Comparison of ENCODE assay signal across 13 cellular contexts in the genomic region with DNA sequence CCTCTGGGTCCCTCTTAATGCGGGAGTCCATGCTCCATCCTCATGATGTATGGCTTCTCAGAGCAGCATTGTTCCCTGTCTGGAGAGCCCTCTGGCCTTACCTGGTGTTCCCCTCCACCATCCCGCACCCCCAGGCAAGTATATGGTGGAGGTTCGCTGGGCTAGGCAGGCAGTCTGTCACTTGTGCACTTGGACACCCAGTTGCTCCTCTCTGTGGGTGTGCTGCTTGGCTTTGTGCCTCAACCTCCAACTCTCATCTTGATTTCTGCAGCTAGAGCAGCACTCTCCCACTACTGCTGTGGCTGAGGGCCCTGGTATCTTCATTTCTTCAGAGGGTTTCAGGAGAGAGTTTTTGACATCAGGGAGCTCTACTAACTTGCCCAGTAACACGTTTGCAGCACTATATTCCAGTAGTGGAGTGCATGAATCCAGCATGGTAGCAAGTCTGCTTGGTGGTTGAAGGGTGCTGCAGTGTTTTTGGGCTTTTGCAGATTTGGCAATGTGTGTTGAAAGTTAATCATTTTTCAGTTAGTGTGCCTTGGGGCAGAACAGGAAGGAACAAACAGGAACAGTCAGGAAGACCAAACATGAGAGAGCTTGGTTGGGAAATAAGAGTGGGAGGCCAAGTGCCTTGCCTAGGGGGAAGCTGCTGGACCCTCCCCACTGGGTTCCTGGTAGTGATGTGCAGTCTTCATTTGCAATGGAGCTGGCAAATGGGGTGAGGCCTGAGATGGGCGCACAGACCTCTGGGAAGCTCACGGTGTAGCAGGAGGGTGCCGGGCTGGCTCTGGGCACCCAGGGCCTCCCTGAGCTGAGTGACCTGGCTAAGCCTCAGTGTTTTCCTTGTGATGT. TPM values are rescaled to one million over a fixed set of nuclear protein-coding genes. Genes with fewer than 3 reads are reported as not detected.
A peak's percentile ranks its signal among the peaks of the same experiment; 100 is the strongest.
DNase-seq lines count a peak whose midpoint lies in the region; ATAC-seq and TF ChIP-seq lines count a peak whose summit lies in the region.
"Had no signal": no experiment of that assay in that cellular context is flagged by ENCODE, and none has a peak within 500 bp of the region (broad histone marks: within the 10 kb centered on the region; RNA-seq: fewer than 3 reads in every experiment).

No MANE protein-coding gene starts in this region.

- no peak for ATAC-seq in effector memory CD8-positive, alpha-beta T cell (replicated peaks)
- ATAC-seq in omental fat pad (ENCODE audit: low FRiP score) = peak; percentile 49
- ATAC-seq in GM19463 (IDR thresholded peaks at IDR 0.05; ENCODE audit: unreplicated experiment) = no peak
- ATAC-seq: gastroesophageal sphincter had no signal

- H3K27ac Mint-ChIP-seq in effector memory CD8-positive, alpha-beta T cell = peak overlapping the region; percentile 68 to 93
- H3K27ac Mint-ChIP-seq: H9 had no signal

- H3K27me3 ChIP-seq in BE2C = no peaks in the 10 kb centered on the region
- H3K27me3 ChIP-seq: gastroesophageal sphincter had no signal

- no peaks in the 10 kb centered on the region for H3K27me3 Mint-ChIP-seq in effector memory CD8-positive, alpha-beta T cell

- no peaks in the 10 kb centered on the region for H3K9me3 Mint-ChIP-seq in effector memory CD8-positive, alpha-beta T cell
- H3K9me3 Mint-ChIP-seq: H9 had no signal

- H3K36me3 Mint-ChIP-seq in effector memory CD8-positive, alpha-beta T cell (ENCODE audit: insufficient read depth) = peaks cover 32% of the 10 kb centered on the region

- peaks cover 75 to 89% of the 10 kb centered on the region in 2 donors for H3K4me1 Mint-ChIP-seq in effector memory CD8-positive, alpha-beta T cell (ENCODE audit: low read depth in 2 of 2)

- H3K4me3 Mint-ChIP-seq in effector memory CD8-positive, alpha-beta T cell = peak overlapping the region in 1 of 2 donors; percentile 32
- H3K4me3 Mint-ChIP-seq: H9 had no signal

- H3K4me1 ChIP-seq in BE2C = no peaks in the 10 kb centered on the region

- no peak overlapping the region for H3K4me3 ChIP-seq in BE2C (ENCODE audit: low read depth, low read length)
- H3K4me3 ChIP-seq: gastroesophageal sphincter had no signal

- H3K9me3 ChIP-seq in BE2C = no peaks in the 10 kb centered on the region
- H3K9me3 ChIP-seq: gastroesophageal sphincter had no signal

- TF ChIP-seq CTCF in omental fat pad (IDR thresholded peaks at IDR 0.05) = no peak
- no peak for TF ChIP-seq CTCF in BE2C (IDR thresholded peaks at IDR 0.05; ENCODE audit: low read depth, low read length)

- DNase-seq in GF-D8 (lab: John Stamatoyannopoulos, UW) = peak; percentile 97
- DNase-seq in SKM-1 (lab: John Stamatoyannopoulos, UW; ENCODE audit: unreplicated experiment) = peak; percentile 92
- DNase-seq in effector memory CD8-positive, alpha-beta T cell = no peak
- DNase-seq in omental fat pad (ENCODE audit: low spot score) = no peak
- no peak for DNase-seq in NCI-H524 (lab: John Stamatoyannopoulos, UW)
- DNase-seq in cerebellar nuclear complex (lab: John Stamatoyannopoulos, UW) = no peak
- DNase-seq in BE2C = no peak
- DNase-seq: EL; H9; NCI-H1105; stimulated activated CD4-positive, alpha-beta T cell treated with anti-CD3 and anti-CD28 coated beads, Interleukin-12 subunit alpha, Interleukin-12 subunit beta, amount 100 ng/mL, for 4 hours had no signal

- H3K36me3 ChIP-seq in BE2C = no peaks in the 10 kb centered on the region; the same call in 1 of the 2 replicates

RNA-seq across cellular contexts. Expression of a gene that starts 37.4 kb away (rescaled TPM):
- total RNA-seq in omental fat pad = 100 to 1,000 TPM in 2 of 4 donors, 10 to 100 TPM in 2; 42.4 to 114 (median 91.6) TPM
- 29.9 TPM for polyA plus RNA-seq in BE2C (2012; ENCODE audit: insufficient read depth, insufficient read length, low read depth)

RNA-seq across cellular contexts. Expression of a gene that starts 46.2 kb away (rescaled TPM):
- total RNA-seq in omental fat pad = under 1 TPM in 1 of 4 donors, not detected in 3; 0.13 TPM
- polyA plus RNA-seq in BE2C (2012; ENCODE audit: insufficient read depth, insufficient read length, low read depth) = not detected
- total RNA-seq: gastroesophageal sphincter had no signal

Comparison
In these comparisons a context has a peak if more than half of its experiments do, and no peak if none do; other contexts are left out.
1. DNase-seq: peak in GF-D8 (single experiment) and SKM-1 (single experiment); none in effector memory CD8-positive, alpha-beta T cell (0 of 3), omental fat pad (single experiment), NCI-H524 (0 of 2), cerebellar nuclear complex (0 of 2) and BE2C (single experiment).